9 cellular contexts compared by ENCODE assay signal in the genomic region with DNA sequence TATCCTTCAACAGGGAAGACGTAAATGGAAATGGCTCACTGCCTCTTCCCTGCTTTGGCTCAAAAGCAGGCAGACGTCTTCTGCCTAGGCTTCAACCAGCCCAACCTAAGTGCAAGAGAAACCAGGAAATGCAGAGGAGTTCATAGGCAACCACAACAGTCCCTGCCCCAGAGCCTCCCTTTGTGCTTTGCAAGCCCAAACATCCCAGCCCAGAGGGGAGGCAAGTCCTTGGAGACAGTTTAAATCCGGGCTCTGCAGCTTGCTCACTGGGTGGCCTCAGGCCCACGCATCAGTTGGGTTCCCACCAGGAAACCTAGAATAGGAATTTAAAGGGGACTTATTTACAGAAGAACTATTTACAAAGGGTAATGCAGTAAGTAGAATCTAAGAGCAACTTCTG. TPM values are rescaled to one million over a fixed set of nuclear protein-coding genes. Genes with fewer than 3 reads are reported as not detected.
DNase-seq lines count a peak whose midpoint lies in the region; ATAC-seq and TF ChIP-seq lines count a peak whose summit lies in the region.
"Had no signal": no experiment of that assay in that cellular context is flagged by ENCODE, and none has a peak within 500 bp of the region (broad histone marks: within the 10 kb centered on the region; RNA-seq: fewer than 3 reads in every experiment).

No MANE protein-coding gene starts in this region.

- peaks cover 52% of the 10 kb centered on the region for H3K36me3 ChIP-seq in CD4-positive, alpha-beta memory T cell (ENCODE audit: insufficient read depth, low read length)
- H3K36me3 ChIP-seq in muscle layer of duodenum (ENCODE audit: control insufficient read depth in 1 of 2, insufficient read depth in 2 of 2, low read length in 2 of 2) (no peaks in the 10 kb centered on the region), colonic mucosa (no peaks in the 10 kb centered on the region)

- peaks cover 0 to 3% (median 0%) of the 10 kb centered on the region in 8 donors for H3K9me3 Mint-ChIP-seq in CD4-positive, alpha-beta memory T cell

- H3K36me3 Mint-ChIP-seq in CD4-positive, alpha-beta memory T cell = peaks cover 40 to 81% of the 10 kb centered on the region in 2 donors

- no peak overlapping the region for H3K9ac ChIP-seq in colonic mucosa (ENCODE audit: low read depth in 2 of 2, low read length in 2 of 2)

- ATAC-seq in HG03378 (IDR thresholded peaks at IDR 0.05; ENCODE audit: unreplicated experiment) = no peak

- H3K4me1 Mint-ChIP-seq in CD4-positive, alpha-beta memory T cell = peaks cover 52 to 92% (median 69%) of the 10 kb centered on the region in 4 donors

- H3K27me3 Mint-ChIP-seq in CD4-positive, alpha-beta memory T cell = no peaks in the 10 kb centered on the region

- DNase-seq in CD4-positive, alpha-beta memory T cell = peak; percentile 57 to 71 (median 60)
- DNase-seq in GM20000 (ENCODE audit: low spot score) = peak; percentile 63
- peak; percentile 59 to 67 for DNase-seq in activated T-cell treated with anti-CD3 and anti-CD28 coated beads, Interleukin-2, amount 50 U/mL, for 48 hours
- DNase-seq in NCI-H748 treated with DMSO at 0.1 percent for 48 hours (lab: John Stamatoyannopoulos, UW) = no peak
- DNase-seq in HPDE6-E6E7 (ENCODE audit: extremely low spot score) = no peak
- DNase-seq in colonic mucosa = no peak

- H3K27ac Mint-ChIP-seq in CD4-positive, alpha-beta memory T cell = peak overlapping the region; percentile 89 to 97 (median 95)

- CTCF ChIA-PET in CD4-positive, alpha-beta memory T cell (lab: Charles Lee; ENCODE audit: partially characterized antibody) = interaction anchor here (0.7 to 2.3 kb wide), 5 partner anchors 34 to 183 kb away, joined by 3 to 12 read pairs (median 3); partner anchors contain the start of gene CD6

- H3K4me3 Mint-ChIP-seq in CD4-positive, alpha-beta memory T cell = peak overlapping the region; percentile 63 to 87 (median 83)

- TF ChIP-seq CTCF in GM20000 (IDR thresholded peaks at IDR 0.05; ENCODE audit: extremely low read depth, missing control alignments) = no peak
- TF ChIP-seq CTCF in colonic mucosa (IDR thresholded peaks at IDR 0.05) = no peak

- H3K4me1 ChIP-seq in CD4-positive, alpha-beta memory T cell (ENCODE audit: insufficient read depth, low read length) = peaks cover 91% of the 10 kb centered on the region
- H3K4me1 ChIP-seq in muscle layer of duodenum (ENCODE audit: control insufficient read depth in 1 of 2, insufficient read depth in 2 of 2, low read length in 2 of 2) (peaks cover 5 to 25% of the 10 kb centered on the region in 2 donors), colonic mucosa (no peaks in the 10 kb centered on the region)

- POLR2A ChIA-PET in CD4-positive, alpha-beta memory T cell (lab: Charles Lee; ENCODE audit: partially characterized antibody) = interaction anchor here (0.8 to 5.5 kb wide), 22 partner anchors 9 to 118 kb away, joined by 3 to 74 read pairs (median 6); no protein-coding TSS in a partner anchor

- peak overlapping the region; percentile 5 to 14 for H3K4me3 ChIP-seq in CD4-positive, alpha-beta memory T cell (ENCODE audit: low read length in 2 of 2)
- no peak overlapping the region for H3K4me3 ChIP-seq in muscle layer of duodenum (ENCODE audit: low read depth in 1 of 2, low read length in 2 of 2)
- H3K4me3 ChIP-seq in colonic mucosa = no peak overlapping the region

- intact Hi-C loops in CD4-positive, alpha-beta memory T cell (cut with micrococcal nuclease) = loop anchor here (1.0 to 2.0 kb wide), 3 partner anchors 18 to 34 kb away; partner anchors contain the start of gene CD6
- intact Hi-C loops in colonic mucosa (cut with DNase I) = no loop called here

- H3K9me3 ChIP-seq in CD4-positive, alpha-beta memory T cell (ENCODE audit: control insufficient read depth in 1 of 2, low read length in 2 of 2) = no peaks in the 10 kb centered on the region
- H3K9me3 ChIP-seq in muscle layer of duodenum (ENCODE audit: control insufficient read depth in 1 of 2, low read length in 2 of 2) = no peaks in the 10 kb centered on the region
- H3K9me3 ChIP-seq in colonic mucosa = no peaks in the 10 kb centered on the region

- no peaks in the 10 kb centered on the region for H3K27me3 ChIP-seq in CD4-positive, alpha-beta memory T cell (ENCODE audit: insufficient read depth, low read length)
- H3K27me3 ChIP-seq in muscle layer of duodenum (ENCODE audit: low read depth, low read length) (peaks cover 15% of the 10 kb centered on the region), colonic mucosa (no peaks in the 10 kb centered on the region)

- peak overlapping the region; percentile 54 for H3K27ac ChIP-seq in CD4-positive, alpha-beta memory T cell (ENCODE audit: low read depth, low read length)
- H3K27ac ChIP-seq in muscle layer of duodenum (ENCODE audit: low read length) = peak overlapping the region; percentile 5
- H3K27ac ChIP-seq in colonic mucosa = no peak overlapping the region

RNA-seq across cellular contexts. Expression of gene CD6, which starts 33.4 kb away (rescaled TPM):
- total RNA-seq in CD4-positive, alpha-beta memory T cell = 100 to 1,000 TPM; 414 to 428 TPM
- polyA plus RNA-seq in CD4-positive, alpha-beta memory T cell = 100 to 1,000 TPM; 281 to 298 TPM
- total RNA-seq in colonic mucosa = 1 to 10 TPM; 3.0 to 3.8 TPM
- polyA plus RNA-seq: neural cell had no signal

RNA-seq across cellular contexts. Expression of gene SLC15A3, which starts 52.9 kb away (rescaled TPM):
- 1 to 10 TPM; 4.6 to 5.4 TPM for total RNA-seq in CD4-positive, alpha-beta memory T cell
- under 1 TPM in 1 of 2 donors, not detected in 1; 0.29 TPM for polyA plus RNA-seq in CD4-positive, alpha-beta memory T cell
- 10 to 100 TPM in 1 of 2 donors, 1 to 10 TPM in 1; 6.6 to 14.4 TPM for total RNA-seq in colonic mucosa
- polyA plus RNA-seq: neural cell had no signal

Comparison
In these comparisons a context has a peak if more than half of its experiments do, and no peak if none do; other contexts are left out.
1. DNase-seq: peak in CD4-positive, alpha-beta memory T cell (5 of 5), GM20000 (single experiment) and activated T-cell treated with anti-CD3 and anti-CD28 coated beads, Interleukin-2, amount 50 U/mL, for 48 hours (2 of 2); none in NCI-H748 treated with DMSO at 0.1 percent for 48 hours (single experiment), HPDE6-E6E7 (single experiment) and colonic mucosa (single experiment).
2. H3K4me3 ChIP-seq: peak in CD4-positive, alpha-beta memory T cell (2 of 2); none in muscle layer of duodenum (0 of 2) and colonic mucosa (single experiment).
3. RNA of gene CD6, which starts 33.4 kb away (total RNA-seq): 414 to 428 TPM in CD4-positive, alpha-beta memory T cell; 3.0 to 3.8 TPM in colonic mucosa; every median in the first group is over 10 times any median in the second.